8 cellular contexts compared by ENCODE assay signal in the genomic region with DNA sequence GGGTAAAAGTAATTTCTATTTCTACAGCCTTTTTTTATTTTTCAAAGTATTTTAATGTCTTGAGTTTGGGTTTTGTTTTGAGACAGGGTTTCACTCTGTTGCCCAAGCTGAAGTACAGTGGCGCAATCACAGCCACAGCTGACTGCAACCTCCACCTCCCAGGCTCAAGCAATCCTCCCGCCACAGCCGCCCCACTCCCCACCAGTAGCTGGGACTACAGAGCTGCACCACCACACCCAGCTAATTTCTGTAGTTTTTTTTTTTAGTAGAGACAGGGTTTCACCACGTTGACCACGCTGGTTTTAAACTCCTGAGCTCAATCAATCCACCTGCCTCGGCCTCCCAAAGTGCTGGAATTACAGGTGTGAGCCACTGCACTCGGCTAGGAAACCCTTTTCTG. TPM values are rescaled to one million over a fixed set of nuclear protein-coding genes. Genes with fewer than 3 reads are reported as not detected.
DNase-seq lines count a peak whose midpoint lies in the region; ATAC-seq and TF ChIP-seq lines count a peak whose summit lies in the region.

No MANE protein-coding gene starts in this region.

- H3K36me3 Mint-ChIP-seq in activated T-cell treated with anti-CD3 and anti-CD28 coated beads, Interleukin-2, amount 50 U/mL, for 4 hours (ENCODE audit: insufficient read depth): no peaks in the 10 kb centered on the region
- H3K36me3 Mint-ChIP-seq in nephron progenitor cell (ENCODE audit: low read depth): no peaks in the 10 kb centered on the region

- TF ChIP-seq CTCF in DND-41 (IDR thresholded peaks at IDR 0.05; ENCODE audit: borderline replicate concordance, extremely low read depth, low read length, poor library complexity, severe bottlenecking) (no peak), coronary artery (IDR thresholded peaks at IDR 0.05) (no peak), nephron progenitor cell (IDR thresholded peaks at IDR 0.05) (no peak)

- H3K4me2 ChIP-seq in DND-41 (ENCODE audit: insufficient read depth, low read length): no peak overlapping the region

- peak overlapping the region; percentile 39 for H3K4me3 Mint-ChIP-seq in activated T-cell treated with anti-CD3 and anti-CD28 coated beads, Interleukin-2, amount 50 U/mL, for 4 hours
- H3K4me3 Mint-ChIP-seq in nephron progenitor cell: no peak overlapping the region

- no peak overlapping the region for H3K27ac ChIP-seq in DND-41 (ENCODE audit: low read length)
- H3K27ac ChIP-seq in aorta (ENCODE audit: low read depth in 1 of 2, low read length in 2 of 2): no peak overlapping the region
- no peak overlapping the region for H3K27ac ChIP-seq in coronary artery

- peak; percentile 60 for DNase-seq in DND-41
- no peak for DNase-seq in activated T-cell treated with anti-CD3 and anti-CD28 coated beads, Interleukin-2, amount 50 U/mL, for 4 hours
- peak; percentile 78 to 84 for DNase-seq in left colon
- DNase-seq in aorta: peak; percentile 80 to 83
- DNase-seq in NCI-H2081 (lab: John Stamatoyannopoulos, UW): no peak
- DNase-seq in coronary artery (ENCODE audit: low spot score): no peak
- no peak for DNase-seq in nephron progenitor cell

- H3K9me3 ChIP-seq in DND-41 (ENCODE audit: insufficient read depth, low read length, severe bottlenecking): no peaks in the 10 kb centered on the region
- H3K9me3 ChIP-seq in aorta (ENCODE audit: control insufficient read depth, low read length): no peaks in the 10 kb centered on the region

- H4K20me1 ChIP-seq in DND-41 (ENCODE audit: insufficient read depth, low read length): no peaks in the 10 kb centered on the region

- peaks cover 68% of the 10 kb centered on the region for H3K4me1 Mint-ChIP-seq in activated T-cell treated with anti-CD3 and anti-CD28 coated beads, Interleukin-2, amount 50 U/mL, for 4 hours (ENCODE audit: low read depth)
- peaks cover 47% of the 10 kb centered on the region for H3K4me1 Mint-ChIP-seq in nephron progenitor cell

- 84 to 86% methylated on average over 7 of the region's 7 CpGs for WGBS in aorta, 2 donors

- no peaks in the 10 kb centered on the region for H3K9me3 Mint-ChIP-seq in activated T-cell treated with anti-CD3 and anti-CD28 coated beads, Interleukin-2, amount 50 U/mL, for 4 hours
- H3K9me3 Mint-ChIP-seq in nephron progenitor cell: no peaks in the 10 kb centered on the region

- intact Hi-C loops in left colon (cut with DNase I, micrococcal nuclease) (no loop called here), aorta (cut with DNase I) (no loop called here)

- H3K4me3 ChIP-seq in DND-41 (ENCODE audit: low read depth in 1 of 2, low read length in 2 of 2) (no peak overlapping the region), aorta (ENCODE audit: low read length in 2 of 2) (no peak overlapping the region), coronary artery (no peak overlapping the region)

- no peaks in the 10 kb centered on the region for H3K27me3 ChIP-seq in DND-41 (ENCODE audit: insufficient read depth, low read length, poor library complexity)
- peaks cover 0 to 2% of the 10 kb centered on the region in 2 donors for H3K27me3 ChIP-seq in aorta (ENCODE audit: control insufficient read depth in 1 of 2, insufficient read depth in 2 of 2, low read length in 1 of 2)

- peak; percentile 65 for ATAC-seq in DND-41 (ENCODE audit: insufficient read depth, low read depth)
- ATAC-seq in HG02884 (IDR thresholded peaks at IDR 0.05; ENCODE audit: unreplicated experiment): peak; percentile 49
- ATAC-seq in activated T-cell treated with anti-CD3 and anti-CD28 coated beads, Interleukin-2, amount 50 U/mL, for 4 hours: peak; percentile 10 to 11
- ATAC-seq in left colon: peak; percentile 30
- no peak for ATAC-seq in aorta (ENCODE audit: low FRiP score)

- H3K27me3 Mint-ChIP-seq in activated T-cell treated with anti-CD3 and anti-CD28 coated beads, Interleukin-2, amount 50 U/mL, for 4 hours (ENCODE audit: low read depth): no peaks in the 10 kb centered on the region
- H3K27me3 Mint-ChIP-seq in nephron progenitor cell (ENCODE audit: low read depth, poor library complexity): peaks cover 2% of the 10 kb centered on the region

- H3K36me3 ChIP-seq in DND-41 (ENCODE audit: insufficient read depth, low read length) (no peaks in the 10 kb centered on the region), aorta (ENCODE audit: control insufficient read depth in 1 of 2, insufficient read depth in 2 of 2, low read length in 1 of 2) (no peaks in the 10 kb centered on the region)

- H2AFZ ChIP-seq in DND-41 (ENCODE audit: low read depth, low read length): no peak overlapping the region

- H3K79me2 ChIP-seq in DND-41 (ENCODE audit: insufficient read depth, low read length): no peaks in the 10 kb centered on the region

- no peak overlapping the region; the same call in 1 of the 2 replicates for H3K9ac ChIP-seq in DND-41 (ENCODE audit: low read depth, low read length)

- H3K4me1 ChIP-seq in DND-41 (ENCODE audit: insufficient read depth, low read length): peaks cover 20% of the 10 kb centered on the region
- H3K4me1 ChIP-seq in aorta (ENCODE audit: control insufficient read depth in 1 of 2, insufficient read depth in 2 of 2, low read length in 2 of 2): peaks cover 4 to 11% of the 10 kb centered on the region in 2 donors

- H3K27ac Mint-ChIP-seq in nephron progenitor cell: no peak overlapping the region

RNA-seq across cellular contexts. Expression of a gene that starts 44.0 kb away (rescaled TPM):
- 1 to 10 TPM; 6.5 to 9.6 (median 8.0) TPM for total RNA-seq in activated T-cell treated with anti-CD3 and anti-CD28 coated beads, Interleukin-2, amount 50 U/mL, for 4 hours
- total RNA-seq in left colon (1 to 10 TPM; 6.0 to 6.1 TPM), aorta (10 to 100 TPM in 1 of 2 donors, 1 to 10 TPM in 1; 9.4 to 12.0 TPM)
- polyA plus RNA-seq in aorta: 1 to 10 TPM; 6.6 to 8.4 TPM

RNA-seq across cellular contexts. Expression of a gene that starts 44.1 kb away (rescaled TPM):
- total RNA-seq in activated T-cell treated with anti-CD3 and anti-CD28 coated beads, Interleukin-2, amount 50 U/mL, for 4 hours: 10 to 100 TPM; 45.3 to 50.1 (median 49.6) TPM
- total RNA-seq in left colon: 10 to 100 TPM; 27.0 to 29.3 TPM
- total RNA-seq in aorta: 10 to 100 TPM; 40.9 to 51.0 TPM
- 10 to 100 TPM in 1 of 2 donors, 1 to 10 TPM in 1; 9.6 to 10.4 TPM for polyA plus RNA-seq in aorta

Comparison
In these comparisons a context has a peak if more than half of its experiments do, and no peak if none do; other contexts are left out.
1. DNase-seq: peak in DND-41 (single experiment), left colon (2 of 2) and aorta (2 of 2); none in activated T-cell treated with anti-CD3 and anti-CD28 coated beads, Interleukin-2, amount 50 U/mL, for 4 hours (single experiment), NCI-H2081 (0 of 2), coronary artery (single experiment) and nephron progenitor cell (single experiment).